ENCODE assay signal across 2 cellular contexts in the genomic region with DNA sequence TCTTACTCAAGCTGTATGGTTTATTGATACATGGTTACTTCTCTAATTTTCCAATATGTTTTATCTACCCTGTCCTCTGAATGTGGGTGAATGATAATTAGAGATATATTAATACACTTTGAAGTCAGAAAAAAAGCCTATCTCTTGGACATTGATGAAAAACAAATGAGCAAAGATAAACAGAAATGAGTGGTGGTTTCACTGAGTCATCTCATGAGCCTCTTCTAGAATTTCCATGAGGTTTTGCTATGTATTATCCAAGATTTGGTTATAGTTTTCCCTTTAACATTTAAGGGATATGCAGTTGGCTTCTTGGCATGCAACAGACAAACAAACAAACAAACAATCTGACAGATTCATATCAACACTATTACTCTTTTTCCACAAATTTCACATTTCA.
TF ChIP-seq lines count a peak whose summit lies in the region.

No MANE protein-coding gene starts in this region.

TF ChIP-seq in SK-N-SH, 30 proteins besides CTCF, POLR2A, EP300 and RAD21 (continued from another document):
- TF ChIP-seq, protein P1, sequence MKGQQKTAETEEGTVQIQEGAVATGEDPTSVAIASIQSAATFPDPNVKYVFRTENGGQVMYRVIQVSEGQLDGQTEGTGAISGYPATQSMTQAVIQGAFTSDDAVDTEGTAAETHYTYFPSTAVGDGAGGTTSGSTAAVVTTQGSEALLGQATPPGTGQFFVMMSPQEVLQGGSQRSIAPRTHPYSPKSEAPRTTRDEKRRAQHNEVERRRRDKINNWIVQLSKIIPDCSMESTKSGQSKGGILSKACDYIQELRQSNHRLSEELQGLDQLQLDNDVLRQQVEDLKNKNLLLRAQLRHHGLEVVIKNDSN (IDR thresholded peaks at IDR 0.05; ENCODE audit: borderline replicate concordance, low read depth): no peak
- TF ChIP-seq TCF12 (IDR thresholded peaks at IDR 0.05): peak; percentile 44

TF ChIP-seq in SK-N-SH treated with all-trans-retinoic acid at 6 μM for 48 hours, 23 proteins besides CTCF, POLR2A, EP300 and RAD21 (continued from another document):
- TF ChIP-seq, protein P2, sequence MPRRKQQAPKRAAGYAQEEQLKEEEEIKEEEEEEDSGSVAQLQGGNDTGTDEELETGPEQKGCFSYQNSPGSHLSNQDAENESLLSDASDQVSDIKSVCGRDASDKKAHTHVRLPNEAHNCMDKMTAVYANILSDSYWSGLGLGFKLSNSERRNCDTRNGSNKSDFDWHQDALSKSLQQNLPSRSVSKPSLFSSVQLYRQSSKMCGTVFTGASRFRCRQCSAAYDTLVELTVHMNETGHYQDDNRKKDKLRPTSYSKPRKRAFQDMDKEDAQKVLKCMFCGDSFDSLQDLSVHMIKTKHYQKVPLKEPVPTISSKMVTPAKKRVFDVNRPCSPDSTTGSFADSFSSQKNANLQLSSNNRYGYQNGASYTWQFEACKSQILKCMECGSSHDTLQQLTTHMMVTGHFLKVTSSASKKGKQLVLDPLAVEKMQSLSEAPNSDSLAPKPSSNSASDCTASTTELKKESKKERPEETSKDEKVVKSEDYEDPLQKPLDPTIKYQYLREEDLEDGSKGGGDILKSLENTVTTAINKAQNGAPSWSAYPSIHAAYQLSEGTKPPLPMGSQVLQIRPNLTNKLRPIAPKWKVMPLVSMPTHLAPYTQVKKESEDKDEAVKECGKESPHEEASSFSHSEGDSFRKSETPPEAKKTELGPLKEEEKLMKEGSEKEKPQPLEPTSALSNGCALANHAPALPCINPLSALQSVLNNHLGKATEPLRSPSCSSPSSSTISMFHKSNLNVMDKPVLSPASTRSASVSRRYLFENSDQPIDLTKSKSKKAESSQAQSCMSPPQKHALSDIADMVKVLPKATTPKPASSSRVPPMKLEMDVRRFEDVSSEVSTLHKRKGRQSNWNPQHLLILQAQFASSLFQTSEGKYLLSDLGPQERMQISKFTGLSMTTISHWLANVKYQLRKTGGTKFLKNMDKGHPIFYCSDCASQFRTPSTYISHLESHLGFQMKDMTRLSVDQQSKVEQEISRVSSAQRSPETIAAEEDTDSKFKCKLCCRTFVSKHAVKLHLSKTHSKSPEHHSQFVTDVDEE (CRISPR knock-in tag; IDR thresholded peaks at IDR 0.05): no peak
- TF ChIP-seq, protein P3, sequence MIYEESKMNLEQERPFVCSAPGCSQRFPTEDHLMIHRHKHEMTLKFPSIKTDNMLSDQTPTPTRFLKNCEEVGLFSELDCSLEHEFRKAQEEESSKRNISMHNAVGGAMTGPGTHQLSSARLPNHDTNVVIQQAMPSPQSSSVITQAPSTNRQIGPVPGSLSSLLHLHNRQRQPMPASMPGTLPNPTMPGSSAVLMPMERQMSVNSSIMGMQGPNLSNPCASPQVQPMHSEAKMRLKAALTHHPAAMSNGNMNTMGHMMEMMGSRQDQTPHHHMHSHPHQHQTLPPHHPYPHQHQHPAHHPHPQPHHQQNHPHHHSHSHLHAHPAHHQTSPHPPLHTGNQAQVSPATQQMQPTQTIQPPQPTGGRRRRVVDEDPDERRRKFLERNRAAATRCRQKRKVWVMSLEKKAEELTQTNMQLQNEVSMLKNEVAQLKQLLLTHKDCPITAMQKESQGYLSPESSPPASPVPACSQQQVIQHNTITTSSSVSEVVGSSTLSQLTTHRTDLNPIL (CRISPR knock-in tag; IDR thresholded peaks at IDR 0.05; ENCODE audit: low read depth): no peak
- TF ChIP-seq, protein P4, sequence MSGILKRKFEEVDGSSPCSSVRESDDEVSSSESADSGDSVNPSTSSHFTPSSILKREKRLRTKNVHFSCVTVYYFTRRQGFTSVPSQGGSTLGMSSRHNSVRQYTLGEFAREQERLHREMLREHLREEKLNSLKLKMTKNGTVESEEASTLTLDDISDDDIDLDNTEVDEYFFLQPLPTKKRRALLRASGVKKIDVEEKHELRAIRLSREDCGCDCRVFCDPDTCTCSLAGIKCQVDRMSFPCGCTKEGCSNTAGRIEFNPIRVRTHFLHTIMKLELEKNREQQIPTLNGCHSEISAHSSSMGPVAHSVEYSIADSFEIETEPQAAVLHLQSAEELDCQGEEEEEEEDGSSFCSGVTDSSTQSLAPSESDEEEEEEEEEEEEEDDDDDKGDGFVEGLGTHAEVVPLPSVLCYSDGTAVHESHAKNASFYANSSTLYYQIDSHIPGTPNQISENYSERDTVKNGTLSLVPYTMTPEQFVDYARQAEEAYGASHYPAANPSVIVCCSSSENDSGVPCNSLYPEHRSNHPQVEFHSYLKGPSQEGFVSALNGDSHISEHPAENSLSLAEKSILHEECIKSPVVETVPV (CRISPR knock-in tag; IDR thresholded peaks at IDR 0.05): no peak
- TF ChIP-seq ZNF70 (CRISPR knock-in tag; IDR thresholded peaks at IDR 0.05) (no peak), CSDC2 (CRISPR knock-in tag; IDR thresholded peaks at IDR 0.05) (no peak), RARB (CRISPR knock-in tag; IDR thresholded peaks at IDR 0.05) (no peak)
- TF ChIP-seq, protein P5, sequence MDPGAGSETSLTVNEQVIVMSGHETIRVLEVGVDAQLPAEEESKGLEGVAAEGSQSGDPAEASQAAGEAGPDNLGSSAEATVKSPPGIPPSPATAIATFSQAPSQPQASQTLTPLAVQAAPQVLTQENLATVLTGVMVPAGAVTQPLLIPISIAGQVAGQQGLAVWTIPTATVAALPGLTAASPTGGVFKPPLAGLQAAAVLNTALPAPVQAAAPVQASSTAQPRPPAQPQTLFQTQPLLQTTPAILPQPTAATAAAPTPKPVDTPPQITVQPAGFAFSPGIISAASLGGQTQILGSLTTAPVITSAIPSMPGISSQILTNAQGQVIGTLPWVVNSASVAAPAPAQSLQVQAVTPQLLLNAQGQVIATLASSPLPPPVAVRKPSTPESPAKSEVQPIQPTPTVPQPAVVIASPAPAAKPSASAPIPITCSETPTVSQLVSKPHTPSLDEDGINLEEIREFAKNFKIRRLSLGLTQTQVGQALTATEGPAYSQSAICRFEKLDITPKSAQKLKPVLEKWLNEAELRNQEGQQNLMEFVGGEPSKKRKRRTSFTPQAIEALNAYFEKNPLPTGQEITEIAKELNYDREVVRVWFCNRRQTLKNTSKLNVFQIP (CRISPR knock-in tag; IDR thresholded peaks at IDR 0.05; ENCODE audit: borderline replicate concordance, low read depth): no peak
